22 cellular contexts compared by ENCODE assay signal in the genomic region with DNA sequence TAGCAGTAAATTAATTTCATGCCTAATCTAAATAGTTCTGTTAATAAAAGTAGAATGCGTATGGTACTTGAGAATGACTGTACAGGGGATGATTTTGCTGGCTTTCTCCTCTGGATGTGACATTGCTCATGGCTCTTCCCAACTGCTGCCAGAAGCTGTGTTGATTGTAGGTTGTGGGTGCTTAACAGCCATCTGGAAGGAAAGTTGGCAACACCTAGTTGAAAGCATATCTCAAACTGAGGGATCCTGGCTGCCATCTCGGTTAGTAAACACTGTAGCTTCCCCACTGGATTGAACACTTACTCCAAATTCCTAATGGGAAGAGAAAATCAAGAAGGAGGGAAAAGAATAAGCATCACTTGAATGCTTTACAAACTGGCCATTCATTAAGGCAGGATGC.
"Had no signal": no experiment of that assay in that cellular context is flagged by ENCODE, and none has a peak within 500 bp of the region (broad histone marks: within the 10 kb centered on the region; RNA-seq: fewer than 3 reads in every experiment).

No MANE protein-coding gene starts in this region.

- H3K9me3 Mint-ChIP-seq: activated CD4-positive, alpha-beta T cell treated with anti-CD3 and anti-CD28 coated beads, Interleukin-2, amount 10 ng/mL, durations not matched to agents 7 days and 5 days; activated naive CD8-positive, alpha-beta T cell treated with anti-CD3 and anti-CD28 coated beads, Interleukin-2, amount 10 ng/mL, durations not matched to agents 7 days and 5 days; activated T-cell treated with anti-CD3 and anti-CD28 coated beads, Interleukin-2, amount 50 U/mL, for 24 hours; activated T-helper 2 cell treated with anti-CD3 and anti-CD28 coated beads, Interferon-gamma antibody, Interleukin-2, Interleukin-4, amounts not matched to agents 10 μg/mL and 5 μg/mL and 100 μg/mL, durations not matched to agents 14 hours and 24 hours and 36 hours; effector memory CD8-positive, alpha-beta T cell; stimulated activated naive CD8-positive, alpha-beta T cell treated with anti-CD3 and anti-CD28 coated beads, Interleukin-15, Interleukin-2, amounts not matched to agents 100 ng/mL and 50 ng/mL, for 24 hours had no signal

- FAIRE-seq: pancreas, small intestine, urothelium cell line had no signal

- H3K27me3 ChIP-seq: hepatocyte, neutrophil, pancreas, right lobe of liver, tibial nerve had no signal

- H3K36me3 ChIP-seq: lower lobe of right lung, neutrophil, pancreas, right lobe of liver, tibial nerve had no signal

- H3K27ac ChIP-seq: hepatocyte, lower lobe of right lung, neutrophil, pancreas, right lobe of liver, tibial nerve had no signal

- H3K4me2 ChIP-seq: hepatocyte had no signal

- H3K4me3 Mint-ChIP-seq: activated CD4-positive, alpha-beta T cell treated with anti-CD3 and anti-CD28 coated beads, Interleukin-2, amount 10 ng/mL, durations not matched to agents 7 days and 5 days; activated CD8-positive, alpha-beta T cell treated with anti-CD3 and anti-CD28 coated beads, Interleukin-2, amount 10 ng/mL, durations not matched to agents 7 days and 5 days; activated naive CD8-positive, alpha-beta T cell treated with anti-CD3 and anti-CD28 coated beads, Interleukin-2, amount 10 ng/mL, durations not matched to agents 7 days and 5 days; activated T-cell treated with anti-CD3 and anti-CD28 coated beads, Interleukin-2, amount 50 U/mL, for 24 hours; effector memory CD8-positive, alpha-beta T cell; naive thymus-derived CD8-positive, alpha-beta T cell; stimulated activated naive CD8-positive, alpha-beta T cell treated with anti-CD3 and anti-CD28 coated beads, Interleukin-15, Interleukin-2, amounts not matched to agents 100 ng/mL and 50 ng/mL, for 24 hours had no signal

- H3K27ac Mint-ChIP-seq: activated CD4-positive, alpha-beta T cell treated with anti-CD3 and anti-CD28 coated beads, Interleukin-2, amount 10 ng/mL, durations not matched to agents 7 days and 5 days; activated CD8-positive, alpha-beta T cell treated with anti-CD3 and anti-CD28 coated beads, Interleukin-2, amount 10 ng/mL, durations not matched to agents 7 days and 5 days; activated naive CD8-positive, alpha-beta T cell treated with anti-CD3 and anti-CD28 coated beads, Interleukin-2, amount 10 ng/mL, durations not matched to agents 7 days and 5 days; activated T-cell treated with anti-CD3 and anti-CD28 coated beads, Interleukin-2, amount 50 U/mL, for 24 hours; activated T-helper 2 cell treated with anti-CD3 and anti-CD28 coated beads, Interferon-gamma antibody, Interleukin-2, Interleukin-4, amounts not matched to agents 10 μg/mL and 5 μg/mL and 100 μg/mL, durations not matched to agents 14 hours and 24 hours and 36 hours; effector memory CD8-positive, alpha-beta T cell; naive thymus-derived CD8-positive, alpha-beta T cell; stimulated activated naive CD8-positive, alpha-beta T cell treated with anti-CD3 and anti-CD28 coated beads, Interleukin-15, Interleukin-2, amounts not matched to agents 100 ng/mL and 50 ng/mL, for 24 hours had no signal

- H3K36me3 Mint-ChIP-seq: activated naive CD8-positive, alpha-beta T cell treated with anti-CD3 and anti-CD28 coated beads, Interleukin-2, amount 10 ng/mL, durations not matched to agents 7 days and 5 days; naive thymus-derived CD8-positive, alpha-beta T cell had no signal

- H3K4me3 ChIP-seq: hepatocyte, lower lobe of right lung, pancreas, right lobe of liver, tibial nerve had no signal

- DNase-seq: activated CD4-positive, alpha-beta T cell treated with anti-CD3 and anti-CD28 coated beads, Interleukin-2, amount 10 ng/mL, durations not matched to agents 7 days and 5 days; activated CD8-positive, alpha-beta T cell treated with anti-CD3 and anti-CD28 coated beads, Interleukin-2, amount 10 ng/mL, durations not matched to agents 7 days and 5 days; activated naive CD4-positive, alpha-beta T cell treated with Interleukin-2 at 50 U/mL for 16 hours; activated naive CD8-positive, alpha-beta T cell treated with anti-CD3 and anti-CD28 coated beads, Interleukin-2, amount 10 ng/mL, durations not matched to agents 7 days and 5 days; activated T-cell treated with anti-CD3 and anti-CD28 coated beads, Interleukin-2, amount 50 U/mL, for 24 hours; amygdala; effector memory CD8-positive, alpha-beta T cell; left cardiac atrium; lower lobe of right lung; naive thymus-derived CD8-positive, alpha-beta T cell; pancreas; right lobe of liver; small intestine; stimulated activated CD4-positive, alpha-beta T cell treated with anti-CD3 and anti-CD28 coated beads, Interleukin-15, amount 100 ng/mL, for 24 hours; stimulated activated CD4-positive, alpha-beta T cell treated with anti-CD3 and anti-CD28 coated beads, Interleukin-2, amount 100 ng/mL, for 48 hours had no signal

- H3K4me1 ChIP-seq: lower lobe of right lung, pancreas, right lobe of liver, tibial nerve had no signal

- H3K9me3 ChIP-seq: lower lobe of right lung, neutrophil, pancreas, right lobe of liver, tibial nerve had no signal

- ATAC-seq: activated CD4-positive, CD25-positive, alpha-beta regulatory T cell treated with anti-CD3 and anti-CD28 coated beads, Interleukin-2, amount 50 U/mL, for 24 hours; activated CD8-positive, alpha-beta T cell treated with anti-CD3 and anti-CD28 coated beads, Interleukin-2, amount 10 ng/mL, durations not matched to agents 7 days and 5 days; effector memory CD8-positive, alpha-beta T cell; left cardiac atrium; lower lobe of right lung; naive thymus-derived CD8-positive, alpha-beta T cell; pancreas; right lobe of liver had no signal

- H3K79me2 ChIP-seq: hepatocyte had no signal

- H3K4me1 Mint-ChIP-seq: activated CD4-positive, alpha-beta T cell treated with anti-CD3 and anti-CD28 coated beads, Interleukin-2, amount 10 ng/mL, durations not matched to agents 7 days and 5 days; activated naive CD8-positive, alpha-beta T cell treated with anti-CD3 and anti-CD28 coated beads, Interleukin-2, amount 10 ng/mL, durations not matched to agents 7 days and 5 days had no signal

- H2AFZ ChIP-seq: hepatocyte had no signal

- H3K27me3 Mint-ChIP-seq: activated CD4-positive, alpha-beta T cell treated with anti-CD3 and anti-CD28 coated beads, Interleukin-2, amount 10 ng/mL, durations not matched to agents 7 days and 5 days; activated naive CD8-positive, alpha-beta T cell treated with anti-CD3 and anti-CD28 coated beads, Interleukin-2, amount 10 ng/mL, durations not matched to agents 7 days and 5 days; activated T-cell treated with anti-CD3 and anti-CD28 coated beads, Interleukin-2, amount 50 U/mL, for 24 hours; effector memory CD8-positive, alpha-beta T cell; stimulated activated naive CD8-positive, alpha-beta T cell treated with anti-CD3 and anti-CD28 coated beads, Interleukin-15, Interleukin-2, amounts not matched to agents 100 ng/mL and 50 ng/mL, for 24 hours had no signal
